Comparison of ENCODE assay signal across 8 cellular contexts in genomic region chr5:179698935-179699639, GRCh38. TPM values are rescaled to one million over a fixed set of nuclear protein-coding genes. Genes with fewer than 3 reads are reported as not detected.
DNase-seq lines count a peak whose midpoint lies in the region; ATAC-seq, FAIRE-seq and TF ChIP-seq lines count a peak whose summit lies in the region.

TSS of gene CANX (plus strand) at chr5:179698967. CDS start at chr5:179705682, 6,715 bp downstream.

- peaks cover 49% of the 10 kb centered on the region for H3K36me3 ChIP-seq in OCI-LY7 (ENCODE audit: insufficient read depth, low read length)
- no peaks in the 10 kb centered on the region for H3K36me3 ChIP-seq in effector memory CD4-positive, alpha-beta T cell (ENCODE audit: control insufficient read depth, insufficient read depth, low read length)

- peaks cover 24% of the 10 kb centered on the region for H3K4me1 ChIP-seq in OCI-LY7 (ENCODE audit: insufficient read depth, low read length, poor library complexity, severe bottlenecking)
- peaks cover 29% of the 10 kb centered on the region for H3K4me1 ChIP-seq in effector memory CD4-positive, alpha-beta T cell (ENCODE audit: control insufficient read depth, insufficient read depth, low read length, poor library complexity, severe bottlenecking)

- CTCF ChIA-PET in AG04449 (lab: Yijun Ruan, JAX): interaction anchor here (1.4 to 1.6 kb wide), 2 partner anchors 10 to 66 kb away, joined by 3 read pairs; no protein-coding TSS in a partner anchor
- CTCF ChIA-PET in OCI-LY7 (lab: Charles Lee; ENCODE audit: unreplicated experiment): no interaction called here

- peaks cover 33% of the 10 kb centered on the region for H3K4me1 Mint-ChIP-seq in mesothelial cell of epicardium

- DNase-seq in AG04449 (ENCODE audit: low read depth, low spot score) (no peak), OCI-LY7 (ENCODE audit: low spot score) (no peak), mesothelial cell of epicardium (ENCODE audit: low spot score in 2 of 2, unreplicated experiment in 2 of 2) (no peak), urothelium cell line (ENCODE audit: low spot score) (peak; percentile 38), SK-N-DZ (ENCODE audit: low spot score) (no peak)
- DNase-seq in effector memory CD4-positive, alpha-beta T cell: no peak

- H3K9me2 ChIP-seq in OCI-LY7 (ENCODE audit: insufficient read depth, low read length): no peaks in the 10 kb centered on the region

- H2AFZ ChIP-seq in OCI-LY7 (ENCODE audit: low read length): peak within 1 kb of the TSS; percentile 82

- intact Hi-C loops in OCI-LY7 (cut with micrococcal nuclease; ENCODE audit: unreplicated experiment): loop anchor here (1.0 kb wide), 2 partner anchors 21 to 33 kb away; partner anchors contain the start of gene MAML1

- no peaks in the 10 kb centered on the region for H3K27me3 Mint-ChIP-seq in mesothelial cell of epicardium (ENCODE audit: low read depth)

- ATAC-seq in GM19397 (IDR thresholded peaks at IDR 0.05; ENCODE audit: unreplicated experiment) (peak; percentile 14), HG02970 (IDR thresholded peaks at IDR 0.05; ENCODE audit: low FRiP score, unreplicated experiment) (no peak)

- H4K20me1 ChIP-seq in OCI-LY7 (ENCODE audit: insufficient read depth, low read length): peaks cover 8% of the 10 kb centered on the region; the same call in 1 of the 2 replicates

- BruUV-seq in OCI-LY7 (replicated peaks; lab: Mats Ljungman, UMichigan): no TSS peak

- H3K79me2 ChIP-seq in OCI-LY7 (ENCODE audit: insufficient read depth, low read depth, low read length): peaks cover 53% of the 10 kb centered on the region

- H3K9me3 ChIP-seq in OCI-LY7 (ENCODE audit: low read length): peaks cover 4% of the 10 kb centered on the region; the same call in 1 of the 2 replicates
- no peaks in the 10 kb centered on the region for H3K9me3 ChIP-seq in effector memory CD4-positive, alpha-beta T cell (ENCODE audit: control insufficient read depth, low read length)

- TF ChIP-seq CTCF in AG04449 (IDR thresholded peaks at IDR 0.05; ENCODE audit: insufficient read depth, low read length, missing control alignments): no peak
- TF ChIP-seq CTCF in OCI-LY7 (conservative IDR thresholded peaks at IDR 0.05; ENCODE audit: low read length): no peak
- no peak for TF ChIP-seq CTCF in mesothelial cell of epicardium (IDR thresholded peaks at IDR 0.05; ENCODE audit: unreplicated experiment)

- peak within 1 kb of the TSS; percentile 96 for H3K4me2 ChIP-seq in OCI-LY7 (ENCODE audit: low read length)

- H3K36me3 Mint-ChIP-seq in mesothelial cell of epicardium: peaks cover 15% of the 10 kb centered on the region

- H3K9me3 Mint-ChIP-seq in mesothelial cell of epicardium: no peaks in the 10 kb centered on the region

- no peak for FAIRE-seq in urothelium cell line (lab: Jason Lieb, UNC)

- POLR2A ChIA-PET in AG04449 (lab: Yijun Ruan, JAX): interaction anchor here (0.6 kb wide), 1 partner anchor 39 kb away, joined by 4 read pairs; no protein-coding TSS in a partner anchor
- POLR2A ChIA-PET in OCI-LY7 (lab: Charles Lee): interaction anchor here (0.7 to 1.5 kb wide), 2 partner anchors 14 to 22 kb away, joined by 3 to 6 read pairs; no protein-coding TSS in a partner anchor

- H3K4me3 Mint-ChIP-seq in mesothelial cell of epicardium: peak within 1 kb of the TSS; percentile 97

- H3K27me3 ChIP-seq in effector memory CD4-positive, alpha-beta T cell (replicated peaks; ENCODE audit: control insufficient read depth, insufficient read depth, low read length, poor library complexity, severe bottlenecking): no peaks in the 10 kb centered on the region

- peak within 1 kb of the TSS; percentile 78 for H3K27ac ChIP-seq in OCI-LY7 (ENCODE audit: low read depth, low read length, poor library complexity, severe bottlenecking)
- H3K27ac ChIP-seq in effector memory CD4-positive, alpha-beta T cell (ENCODE audit: insufficient read depth, low read length, poor library complexity, severe bottlenecking): peak within 1 kb of the TSS; percentile 98

- peak within 1 kb of the TSS; percentile 100 for H3K27ac Mint-ChIP-seq in mesothelial cell of epicardium

- peak within 1 kb of the TSS; percentile 92 for H3K4me3 ChIP-seq in AG04449 (ENCODE audit: low read depth, low read length)
- H3K4me3 ChIP-seq in OCI-LY7 (ENCODE audit: low read depth, low read length, poor library complexity, severe bottlenecking): peak within 1 kb of the TSS; percentile 82
- peak within 1 kb of the TSS; percentile 95 for H3K4me3 ChIP-seq in effector memory CD4-positive, alpha-beta T cell (ENCODE audit: insufficient read depth, low read depth, low read length, poor library complexity, severe bottlenecking)

RNA-seq across cellular contexts. Expression of gene CANX, which starts in this region (rescaled TPM):
- total RNA-seq in OCI-LY7 (2014; rRNA removed; shearing (Covaris generic)): 164 and 256 TPM in 2 replicates
- 412 and 451 TPM in 2 replicates for total RNA-seq in OCI-LY7 (2022)
- 487 to 514 TPM (median 500 TPM) in 3 replicates for total RNA-seq in mesothelial cell of epicardium
- polyA plus RNA-seq in SK-N-DZ (2014; cell fraction: cytosol; rRNA removed): 272 and 278 TPM in 2 replicates
- 116 and 122 TPM in 2 replicates for polyA plus RNA-seq in SK-N-DZ (2014; cell fraction: nucleus; rRNA removed)
